8 cellular contexts compared by ENCODE assay signal in the genomic region with DNA sequence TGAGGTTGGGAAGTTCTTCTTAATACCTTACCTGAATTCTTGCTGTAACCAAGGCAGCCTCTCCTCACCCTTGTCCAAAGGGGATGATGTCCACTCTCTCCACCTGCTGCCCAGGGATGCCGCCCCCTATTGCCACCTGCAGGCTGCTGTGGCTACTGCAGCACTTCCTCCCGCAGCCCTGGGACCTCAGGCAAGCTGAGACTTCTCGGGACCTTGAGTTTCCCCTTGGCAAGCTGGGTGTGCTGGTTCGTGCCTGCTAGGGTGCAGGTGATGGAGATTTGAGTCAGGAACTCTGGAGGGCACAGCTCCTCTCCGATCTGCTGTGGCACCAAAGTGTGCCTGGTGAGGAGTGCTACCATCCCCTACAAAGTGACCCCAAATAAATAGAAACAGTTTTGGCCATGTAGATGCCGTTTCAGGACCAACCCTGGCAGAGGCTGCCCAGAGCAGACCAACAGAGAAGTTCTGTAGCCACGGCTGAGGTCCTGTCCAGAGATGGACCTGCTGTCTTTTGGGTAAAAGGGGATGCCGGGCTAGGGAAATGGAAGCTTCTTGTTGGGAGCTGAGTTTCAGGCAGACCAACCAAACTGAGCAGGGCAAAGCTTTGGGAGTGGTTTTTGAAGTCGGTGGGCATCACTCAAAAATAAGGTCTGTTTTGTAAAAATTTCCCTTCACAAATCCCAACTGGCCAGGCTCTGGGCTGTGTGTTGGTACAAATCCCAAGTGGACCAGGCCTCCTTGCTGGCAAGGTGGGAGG. TPM values are rescaled to one million over a fixed set of nuclear protein-coding genes. Genes with fewer than 3 reads are reported as not detected.
DNase-seq lines count a peak whose midpoint lies in the region; ATAC-seq lines count a peak whose summit lies in the region.

No MANE protein-coding gene starts in this region.

- peak; percentile 72 for DNase-seq in stimulated activated CD4-positive, alpha-beta T cell treated with anti-CD3 and anti-CD28 coated beads, Interleukin-15, amount 100 ng/mL, for 24 hours
- no peak for DNase-seq in stimulated activated CD4-positive, alpha-beta T cell treated with anti-CD3 and anti-CD28 coated beads, Interleukin-12 subunit alpha, Interleukin-12 subunit beta, amount 100 ng/mL, for 4 hours
- DNase-seq in NOMO-1 treated with dmso at 0.1 percent for 144 hours (lab: John Stamatoyannopoulos, UW; ENCODE audit: unreplicated experiment): peak; percentile 8
- peak; percentile 81 for DNase-seq in activated effector memory CD4-positive, alpha-beta T cell treated with anti-CD3 and anti-CD28 coated beads, Interleukin-2, amount 50 U/mL, for 16 hours
- peak; percentile 76 for DNase-seq in cardiac septum (ENCODE audit: low spot score)
- peak; percentile 5 for DNase-seq in renal cortical epithelial cell (ENCODE audit: low read depth)

- no peak for ATAC-seq in GM18870 (IDR thresholded peaks at IDR 0.05; ENCODE audit: unreplicated experiment)
- ATAC-seq in HG03025 (IDR thresholded peaks at IDR 0.05; ENCODE audit: low FRiP score, unreplicated experiment): no peak

- intact Hi-C loops in cardiac septum (cut with DNase I): no loop called here

RNA-seq across cellular contexts. Expression of a gene that starts 31.7 kb away (rescaled TPM):
- 0.51 TPM for total RNA-seq in cardiac septum
- total RNA-seq in renal cortical epithelial cell: 0.05 TPM in 1 of 2 replicates, not detected in the other
